1 cellular context compared by ENCODE assay signal in genomic region chr19:10625762-10626138, GRCh38.
TF ChIP-seq lines count a peak whose summit lies in the region.

No MANE protein-coding gene starts in this region.

TF ChIP-seq in GM23338, 12 proteins besides CTCF, POLR2A, EP300 and RAD21 (continued from another document):
- TF ChIP-seq REST (IDR thresholded peaks at IDR 0.05; ENCODE audit: unreplicated experiment) (no peak), ZNF114 (CRISPR knock-in tag; IDR thresholded peaks at IDR 0.05) (no peak), JUNB (IDR thresholded peaks at IDR 0.05; ENCODE audit: unreplicated experiment) (no peak), EZH2phosphoT487 (IDR thresholded peaks at IDR 0.05; ENCODE audit: unreplicated experiment) (no peak), POLR2AphosphoS5 (IDR thresholded peaks at IDR 0.05; ENCODE audit: low read depth) (no peak)
TF ChIP-seq in GM23338: peak in this region for 0.
